ENCODE assay signal across 9 cellular contexts in genomic region chr1:160078392-160079195, GRCh38. TPM values are rescaled to one million over a fixed set of nuclear protein-coding genes. Genes with fewer than 3 reads are reported as not detected.
DNase-seq lines count a peak whose midpoint lies in the region; ATAC-seq and TF ChIP-seq lines count a peak whose summit lies in the region.
"Had no signal": no experiment of that assay in that cellular context is flagged by ENCODE, and none has a peak within 500 bp of the region (broad histone marks: within the 10 kb centered on the region; RNA-seq: fewer than 3 reads in every experiment).

No MANE protein-coding gene starts in this region.

- peaks cover 60% of the 10 kb centered on the region for H3K27me3 ChIP-seq in CD4-positive, alpha-beta T cell (ENCODE audit: control insufficient read depth, insufficient read depth, low read length)
- H3K27me3 ChIP-seq in Loucy (ENCODE audit: insufficient read depth, low read length, poor library complexity, severe bottlenecking) = no peaks in the 10 kb centered on the region
- H3K27me3 ChIP-seq in tibial nerve = peaks cover 0 to 47% of the 10 kb centered on the region in 2 donors

- POLR2A ChIA-PET in CD4-positive, alpha-beta T cell (lab: Charles Lee) = interaction anchor here (0.6 to 1.5 kb wide), 4 partner anchors 8 to 20 kb away, joined by 3 read pairs; partner anchors contain the start of gene IGSF8

- H3K4me3 Mint-ChIP-seq in CD4-positive, alpha-beta T cell = no peak overlapping the region

- H3K4me1 ChIP-seq in Loucy (ENCODE audit: insufficient read depth, low read length, poor library complexity, severe bottlenecking) = no peaks in the 10 kb centered on the region
- peaks cover 0 to 8% (median 0%) of the 10 kb centered on the region in 4 donors for H3K4me1 ChIP-seq in tibial nerve

- no peak overlapping the region for H3K27ac Mint-ChIP-seq in CD4-positive, alpha-beta T cell

- peaks cover 84% of the 10 kb centered on the region for H3K27me3 Mint-ChIP-seq in CD4-positive, alpha-beta T cell

- H3K9me3 ChIP-seq in CD4-positive, alpha-beta T cell (ENCODE audit: control insufficient read depth, low read length) = no peaks in the 10 kb centered on the region
- no peaks in the 10 kb centered on the region for H3K9me3 ChIP-seq in Loucy (ENCODE audit: insufficient read depth, low read depth, low read length)
- no peaks in the 10 kb centered on the region for H3K9me3 ChIP-seq in tibial nerve

- H3K9me3 Mint-ChIP-seq in CD4-positive, alpha-beta T cell = no peaks in the 10 kb centered on the region

- CTCF ChIA-PET in CD4-positive, alpha-beta T cell (lab: Charles Lee) = interaction anchor here (0.6 to 3.5 kb wide), 11 partner anchors 8 to 1302 kb away, joined by 3 to 13 read pairs (median 6); partner anchors contain the start of genes IGSF8 and KCNJ10

- no peaks in the 10 kb centered on the region for H3K36me3 ChIP-seq in Loucy (ENCODE audit: insufficient read depth, low read length)
- no peaks in the 10 kb centered on the region for H3K36me3 ChIP-seq in tibial nerve

- H3K4me3 ChIP-seq in Loucy (ENCODE audit: low read length, poor library complexity, severe bottlenecking) (no peak overlapping the region), coronary artery (no peak overlapping the region), tibial nerve (no peak overlapping the region)

- H2AFZ ChIP-seq in Loucy (ENCODE audit: low read length) = peak overlapping the region; percentile 62

- no peak overlapping the region for H3K27ac ChIP-seq in CD4-positive, alpha-beta T cell (ENCODE audit: low read depth, low read length)
- H3K27ac ChIP-seq in coronary artery (no peak overlapping the region), tibial nerve (peak overlapping the region in 1 of 4 donors; percentile 38)

- peak overlapping the region; percentile 28 for H3K4me2 ChIP-seq in Loucy (ENCODE audit: low read depth, low read length, poor library complexity, severe bottlenecking)

- no peaks in the 10 kb centered on the region for H3K79me2 ChIP-seq in Loucy (ENCODE audit: insufficient read depth, low read length)

- H3K9ac ChIP-seq in Loucy (ENCODE audit: low read depth, low read length, poor library complexity, severe bottlenecking) = no peak overlapping the region

- H3K36me3 Mint-ChIP-seq in CD4-positive, alpha-beta T cell (ENCODE audit: low read depth) = no peaks in the 10 kb centered on the region

- peak; percentile 90 for ATAC-seq in CD4-positive, alpha-beta T cell (ENCODE audit: poor library complexity)
- peak; percentile 65 for ATAC-seq in GM19455 (IDR thresholded peaks at IDR 0.05; ENCODE audit: unreplicated experiment)
- peak; percentile 60 to 70 for ATAC-seq in activated CD4-positive, CD25-positive, alpha-beta regulatory T cell treated with anti-CD3 and anti-CD28 coated beads, Interleukin-2, amount 50 U/mL, for 24 hours
- ATAC-seq: right cardiac atrium had no signal

- no peaks in the 10 kb centered on the region for H3K9me2 ChIP-seq in Loucy (replicated peaks; ENCODE audit: low read depth, low read length)

- peak; percentile 75 for TF ChIP-seq CTCF in CD4-positive, alpha-beta T cell (IDR thresholded peaks at IDR 0.05)
- TF ChIP-seq CTCF in Loucy (conservative IDR thresholded peaks at IDR 0.05; ENCODE audit: low read length) (peak; percentile 98), coronary artery (IDR thresholded peaks at IDR 0.05) (peak; percentile 39), tibial nerve (IDR thresholded peaks at IDR 0.05) (peak; percentile 59 to 82 (median 74))

- H3K4me1 Mint-ChIP-seq in CD4-positive, alpha-beta T cell (ENCODE audit: low read depth) = no peaks in the 10 kb centered on the region

- TF ChIP-seq EP300 in tibial nerve (IDR thresholded peaks at IDR 0.05) = no peak

- intact Hi-C loops in CD4-positive, alpha-beta T cell (cut with DNase I, micrococcal nuclease) = loop anchor here in 1 of 2 experiments (1.0 kb wide), 1 partner anchor 30 kb away; no protein-coding TSS in a partner anchor

- H4K20me1 ChIP-seq in Loucy (ENCODE audit: insufficient read depth, low read length, poor library complexity, severe bottlenecking) = no peaks in the 10 kb centered on the region

- DNase-seq in CD4-positive, alpha-beta T cell = peak in 8 of 10 experiments; percentile 33 to 61 (median 46)
- DNase-seq in coronary artery (ENCODE audit: low spot score) (no peak), myocyte (ENCODE audit: low read depth) (peak; percentile 46), tibial nerve (ENCODE audit: low spot score in 2 of 2) (no peak), SW 1271 (lab: John Stamatoyannopoulos, UW) (no peak)

- no peak for TF ChIP-seq POLR2A in tibial nerve (IDR thresholded peaks at IDR 0.05)

- WGBS in tibial nerve, 2 donors = 24 to 29% methylated on average over 9 of the region's 9 CpGs

- no peaks in the 10 kb centered on the region for H3F3A ChIP-seq in Loucy (ENCODE audit: low read depth)

RNA-seq across cellular contexts. Expression of gene KCNJ9, which starts 2.7 kb away (rescaled TPM):
- not detected for total RNA-seq in CD4-positive, alpha-beta T cell
- total RNA-seq in myocyte = not detected in 2 replicates
- polyA plus RNA-seq in myocyte (2012) = not detected
- under 1 TPM in 1 of 4 donors, not detected in 3; 0.60 TPM for total RNA-seq in tibial nerve
- total RNA-seq: right cardiac atrium had no signal
- polyA plus RNA-seq: right cardiac atrium had no signal

RNA-seq across cellular contexts. Expression of gene KCNJ10, which starts 8.6 kb away (rescaled TPM):
- total RNA-seq in CD4-positive, alpha-beta T cell = not detected
- total RNA-seq in myocyte = not detected in 2 replicates
- 0.08 TPM for polyA plus RNA-seq in myocyte (2012)
- 10 to 100 TPM in 1 of 4 donors, 1 to 10 TPM in 3; 6.5 to 13.5 (median 8.8) TPM for total RNA-seq in tibial nerve

RNA-seq across cellular contexts. Expression of gene IGSF8, which starts 19.8 kb away (rescaled TPM):
- total RNA-seq in CD4-positive, alpha-beta T cell = 10 to 100 TPM; 33.1 to 33.7 TPM
- 27.9 and 33.5 TPM in 2 replicates for total RNA-seq in myocyte
- polyA plus RNA-seq in myocyte (2012) = 42.5 TPM
- total RNA-seq in tibial nerve = 10 to 100 TPM; 42.6 to 73.9 (median 50.7) TPM

RNA-seq across cellular contexts. Expression of gene ATP1A2, which starts 37.0 kb away (rescaled TPM):
- total RNA-seq in CD4-positive, alpha-beta T cell = not detected
- total RNA-seq in myocyte (28.2 and 60.4 TPM in 2 replicates), tibial nerve (100 to 1,000 TPM; 173 to 211 (median 201) TPM)
- polyA plus RNA-seq in myocyte (2012) = 46.7 TPM

RNA-seq across cellular contexts. Expression of gene PIGM, which starts 46.8 kb away (rescaled TPM):
- 1 to 10 TPM; 2.1 to 2.2 TPM for total RNA-seq in CD4-positive, alpha-beta T cell
- total RNA-seq in myocyte = 3.3 and 3.7 TPM in 2 replicates
- 3.7 TPM for polyA plus RNA-seq in myocyte (2012)
- total RNA-seq in tibial nerve = 1 to 10 TPM; 3.0 to 7.0 (median 4.3) TPM

Comparison
In these comparisons a context has a peak if more than half of its experiments do, and no peak if none do; other contexts are left out.
1. DNase-seq: peak in CD4-positive, alpha-beta T cell (8 of 10) and myocyte (single experiment); none in coronary artery (single experiment), tibial nerve (0 of 2) and SW 1271 (0 of 2).
2. CTCF ChIP-seq: peak in every context shown above with its lines; median percentile 98 in Loucy; 75 in CD4-positive, alpha-beta T cell; 74 in tibial nerve; 39 in coronary artery.
3. Peak in every context shown above with its lines, with median percentiles within 50 percentile points of each other: ATAC-seq.